ENCODE assay signal across 15 cellular contexts in genomic region chr22:21038405-21038804, GRCh38. TPM values are rescaled to one million over a fixed set of nuclear protein-coding genes. Genes with fewer than 3 reads are reported as not detected.
DNase-seq lines count a peak whose midpoint lies in the region; ATAC-seq, FAIRE-seq and TF ChIP-seq lines count a peak whose summit lies in the region.
"Had no signal": no experiment of that assay in that cellular context is flagged by ENCODE, and none has a peak within 500 bp of the region (broad histone marks: within the 10 kb centered on the region; RNA-seq: fewer than 3 reads in every experiment).

No MANE protein-coding gene starts in this region.

- ATAC-seq in HepG2 = no peak
- no peak for ATAC-seq in stimulated activated effector memory CD8-positive, alpha-beta T cell treated with anti-CD3 and anti-CD28 coated beads, Interleukin-12 subunit alpha, Interleukin-12 subunit beta, amount 100 ng/mL, for 72 hours

- no peak for TF ChIP-seq EP300 in HepG2 (IDR thresholded peaks at IDR 0.05; ENCODE audit: low read depth in 2 of 2, low read length in 2 of 2)
- no peak for TF ChIP-seq EP300 in HepG2 (CRISPR knock-in tag; IDR thresholded peaks at IDR 0.05; ENCODE audit: borderline replicate concordance)

- no peak overlapping the region for H3K9ac ChIP-seq in liver (ENCODE audit: low read depth in 1 of 2, low read length in 2 of 2)
- H3K9ac ChIP-seq in HepG2 (ENCODE audit: insufficient read depth, low read depth, low read length) = no peak overlapping the region
- H3K9ac ChIP-seq in fibroblast of lung (ENCODE audit: insufficient read depth, low read length) = no peak overlapping the region

- H4K20me1 ChIP-seq in HepG2 (ENCODE audit: insufficient read depth, low read length) (no peaks in the 10 kb centered on the region), fibroblast of lung (ENCODE audit: control insufficient read depth, extremely low read depth, insufficient read depth, low read length) (no peaks in the 10 kb centered on the region)

- peaks cover 27% of the 10 kb centered on the region for H3K4me1 Mint-ChIP-seq in mesothelial cell of epicardium
- H3K4me1 Mint-ChIP-seq in stimulated activated effector memory CD8-positive, alpha-beta T cell treated with anti-CD3 and anti-CD28 coated beads, Interleukin-12 subunit alpha, Interleukin-12 subunit beta, amount 100 ng/mL, for 72 hours = peaks cover 8% of the 10 kb centered on the region

- TF ChIP-seq CTCF in liver (IDR thresholded peaks at IDR 0.05; ENCODE audit: low read depth, low read length, missing input control) (no peak), HepG2 (CRISPR knock-in tag; IDR thresholded peaks at IDR 0.05) (no peak), fibroblast of lung (conservative IDR thresholded peaks at IDR 0.05 in 1 of 2, IDR thresholded peaks at IDR 0.05 in 1 of 2; ENCODE audit: low read depth in 1 of 2, low read length in 2 of 2) (no peak), mesothelial cell of epicardium (IDR thresholded peaks at IDR 0.05; ENCODE audit: unreplicated experiment) (no peak)

- intact Hi-C loops in HepG2 (cut with micrococcal nuclease; ENCODE audit: unreplicated experiment) = no loop called here

- H2AFZ ChIP-seq in HepG2 (ENCODE audit: low read length) (no peak overlapping the region), fibroblast of lung (ENCODE audit: low read length) (no peak overlapping the region)

- H3K27me3 ChIP-seq in liver (ENCODE audit: control insufficient read depth in 4 of 4, insufficient read depth in 4 of 4, low read length in 3 of 4) (no peaks in the 10 kb centered on the region), HepG2 (ENCODE audit: control insufficient read depth in 1 of 2, insufficient read depth in 2 of 2, low read length in 2 of 2) (peaks cover 3 to 19% of the 10 kb centered on the region in 2 experiments), fibroblast of lung (ENCODE audit: control insufficient read depth, insufficient read depth, low read length) (no peaks in the 10 kb centered on the region)
- H3K27me3 ChIP-seq: tibial artery had no signal

- CTCF ChIA-PET in HepG2 (lab: Yijun Ruan, JAX; ENCODE audit: low intra/inter-chr PET ratio, low total read pairs) = no interaction called here

- TF ChIP-seq RAD21 in liver (IDR thresholded peaks at IDR 0.05) (no peak), HepG2 (CRISPR knock-in tag; IDR thresholded peaks at IDR 0.05) (no peak)

- no peaks in the 10 kb centered on the region for H3K36me3 Mint-ChIP-seq in mesothelial cell of epicardium
- no peaks in the 10 kb centered on the region for H3K36me3 Mint-ChIP-seq in stimulated activated effector memory CD8-positive, alpha-beta T cell treated with anti-CD3 and anti-CD28 coated beads, Interleukin-12 subunit alpha, Interleukin-12 subunit beta, amount 100 ng/mL, for 72 hours

- no TSS peak for BruUV-seq in HepG2 (replicated peaks; lab: Mats Ljungman, UMichigan)

- no peaks in the 10 kb centered on the region for H3K9me3 Mint-ChIP-seq in mesothelial cell of epicardium
- no peaks in the 10 kb centered on the region for H3K9me3 Mint-ChIP-seq in stimulated activated effector memory CD8-positive, alpha-beta T cell treated with anti-CD3 and anti-CD28 coated beads, Interleukin-12 subunit alpha, Interleukin-12 subunit beta, amount 100 ng/mL, for 72 hours

- no peaks in the 10 kb centered on the region for H3K27me3 Mint-ChIP-seq in mesothelial cell of epicardium (ENCODE audit: low read depth)

- H3K4me2 ChIP-seq in HepG2 (ENCODE audit: low read depth, low read length) (no peak overlapping the region), fibroblast of lung (ENCODE audit: extremely low read depth, insufficient read depth, low read length) (no peak overlapping the region)

- H3K4me3 Mint-ChIP-seq in mesothelial cell of epicardium = no peak overlapping the region
- no peak overlapping the region for H3K4me3 Mint-ChIP-seq in stimulated activated effector memory CD8-positive, alpha-beta T cell treated with anti-CD3 and anti-CD28 coated beads, Interleukin-12 subunit alpha, Interleukin-12 subunit beta, amount 100 ng/mL, for 72 hours

- H3K79me2 ChIP-seq in HepG2 (ENCODE audit: insufficient read depth, low read length) = no peaks in the 10 kb centered on the region
- H3K79me2 ChIP-seq in fibroblast of lung (ENCODE audit: control insufficient read depth, insufficient read depth, low read length) = no peaks in the 10 kb centered on the region

- no peak for TF ChIP-seq POLR2A in HepG2 (IDR thresholded peaks at IDR 0.05; ENCODE audit: insufficient read depth in 1 of 2, low read depth in 2 of 2, low read length in 2 of 2)

- H3K9me3 ChIP-seq in liver (ENCODE audit: control insufficient read depth in 4 of 4, low read length in 3 of 4) (no peaks in the 10 kb centered on the region), HepG2 (ENCODE audit: low read length) (no peaks in the 10 kb centered on the region), fibroblast of lung (ENCODE audit: control insufficient read depth, insufficient read depth, low read depth, low read length) (no peaks in the 10 kb centered on the region)
- H3K9me3 ChIP-seq: tibial artery had no signal

- DNase-seq in HepG2 (ENCODE audit: low spot score) (no peak), fibroblast of lung (ENCODE audit: low read depth in 2 of 2) (peak; percentile 41 to 53), mesothelial cell of epicardium (ENCODE audit: low spot score in 2 of 2, unreplicated experiment in 2 of 2) (no peak), NCI-H146 (lab: John Stamatoyannopoulos, UW) (no peak), NCI-H1436 treated with DMSO at 0.1 percent for 48 hours (lab: John Stamatoyannopoulos, UW) (no peak), nucleus accumbens (lab: John Stamatoyannopoulos, UW) (no peak)
- DNase-seq in stimulated activated effector memory CD8-positive, alpha-beta T cell treated with anti-CD3 and anti-CD28 coated beads, Interleukin-12 subunit alpha, Interleukin-12 subunit beta, amount 100 ng/mL, for 72 hours (ENCODE audit: low spot score in 2 of 2) = no peak
- DNase-seq: activated naive CD4-positive, alpha-beta T cell treated with anti-CD3 and anti-CD28 coated beads, Interleukin-2, amount 50 U/mL, for 16 hours; cortex of kidney; Karpas-422; NCI-H2081; stimulated activated CD4-positive, alpha-beta T cell treated with anti-CD3 and anti-CD28 coated beads, Interleukin-12 subunit alpha, Interleukin-12 subunit beta, amount 100 ng/mL, for 4 hours; tibial artery had no signal

- FAIRE-seq in HepG2 (lab: Jason Lieb, UNC) = no peak

- H3K4me3 ChIP-seq in liver (ENCODE audit: low read depth in 1 of 3, low read length in 3 of 3) = no peak overlapping the region
- no peak overlapping the region for H3K4me3 ChIP-seq in HepG2 (replicated peaks in 1 of 3; ENCODE audit: insufficient read depth in 1 of 3, low read depth in 2 of 3, low read length in 3 of 3)
- H3K4me3 ChIP-seq in fibroblast of lung (replicated peaks in 1 of 4; ENCODE audit: control extremely low read depth in 1 of 4, insufficient read depth in 1 of 4, low read depth in 3 of 4, low read length in 4 of 4) = no peak overlapping the region
- H3K4me3 ChIP-seq: tibial artery had no signal

- H3K27ac ChIP-seq in liver (ENCODE audit: low read depth in 1 of 2, low read length in 2 of 2) = peak overlapping the region in 1 of 2 donors; percentile 3
- H3K27ac ChIP-seq in HepG2 (ENCODE audit: extremely low read length, insufficient read depth, low read length) = no peak overlapping the region
- H3K27ac ChIP-seq in fibroblast of lung (ENCODE audit: insufficient read depth, low read length) = peak overlapping the region; percentile 72
- H3K27ac ChIP-seq: VCaP had no signal

- H3K4me1 ChIP-seq in liver (ENCODE audit: control insufficient read depth in 4 of 4, insufficient read depth in 4 of 4, low read length in 3 of 4) = no peaks in the 10 kb centered on the region
- H3K4me1 ChIP-seq in HepG2 (ENCODE audit: insufficient read depth, low read length) = no peaks in the 10 kb centered on the region
- peaks cover 17% of the 10 kb centered on the region for H3K4me1 ChIP-seq in fibroblast of lung (ENCODE audit: control insufficient read depth, extremely low read depth, insufficient read depth, low read length)

- peak overlapping the region; percentile 90 for H3K27ac Mint-ChIP-seq in mesothelial cell of epicardium
- no peak overlapping the region for H3K27ac Mint-ChIP-seq in stimulated activated effector memory CD8-positive, alpha-beta T cell treated with anti-CD3 and anti-CD28 coated beads, Interleukin-12 subunit alpha, Interleukin-12 subunit beta, amount 100 ng/mL, for 72 hours

- WGBS in liver = 49% methylated on average over 2 of the region's 2 CpGs
- WGBS in HepG2 (ENCODE audit: low lambda C conversion rate) = 11% methylated on average over 2 of the region's 2 CpGs

- in situ Hi-C loops in HepG2 (cut with HindIII; ENCODE audit: extremely low pct_ligation_motif_present, low pct_unique_long_range_greater_than_20kb) = no loop called here

- POLR2A ChIA-PET in HepG2 (lab: Yijun Ruan, JAX) = no interaction called here

- H3K36me3 ChIP-seq in liver (ENCODE audit: control insufficient read depth in 4 of 4, insufficient read depth in 3 of 4, low read depth in 1 of 4, low read length in 3 of 4) = no peaks in the 10 kb centered on the region
- H3K36me3 ChIP-seq in HepG2 (replicated peaks in 1 of 2; ENCODE audit: control insufficient read depth in 1 of 2, insufficient read depth in 2 of 2, low read length in 2 of 2) = no peaks in the 10 kb centered on the region
- H3K36me3 ChIP-seq in fibroblast of lung (ENCODE audit: control insufficient read depth, insufficient read depth, low read length) = no peaks in the 10 kb centered on the region
- H3K36me3 ChIP-seq: tibial artery had no signal

RNA-seq across cellular contexts. Expression of gene SLC7A4, which starts 6.0 kb away (rescaled TPM):
- under 1 TPM; 0.23 to 0.42 TPM for total RNA-seq in liver
- polyA plus RNA-seq in liver = under 1 TPM; 0.11 to 0.67 TPM
- not detected in 2 replicates for total RNA-seq in HepG2 (2016; rRNA removed; fragmentation: Illumina TruSeq; extraction: Trizol)
- total RNA-seq in HepG2 (2016; cell fraction: cytosol; rRNA removed; fragmentation: Illumina TruSeq; extraction: Trizol; ENCODE audit: low read depth) = not detected in 2 replicates
- not detected in 2 replicates for total RNA-seq in HepG2 (2016; cell fraction: insoluble cytoplasmic fraction; rRNA removed; fragmentation: Illumina TruSeq; extraction: Trizol)
- total RNA-seq in HepG2 (2016; cell fraction: membrane; rRNA removed; fragmentation: Illumina TruSeq; extraction: Trizol) = not detected in 2 replicates
- not detected in 2 replicates for total RNA-seq in HepG2 (2016; cell fraction: nucleus; rRNA removed; fragmentation: Illumina TruSeq; extraction: Trizol)
- not detected in 2 replicates for polyA plus RNA-seq in HepG2 (2011; rRNA removed)
- polyA plus RNA-seq in HepG2 (2011; cell fraction: cytosol; rRNA removed) = not detected in 2 replicates
- polyA plus RNA-seq in HepG2 (2011; cell fraction: nucleus; rRNA removed) = not detected in 2 replicates
- not detected in 2 replicates for polyA plus RNA-seq in HepG2 (2012)
- not detected in 2 replicates for polyA plus RNA-seq in HepG2 (2016; cell fraction: cytosol; fragmentation: Illumina TruSeq; extraction: Trizol; ENCODE audit: low read depth)
- not detected in 2 replicates for polyA plus RNA-seq in HepG2 (2016; cell fraction: insoluble cytoplasmic fraction; fragmentation: Illumina TruSeq; extraction: Trizol; ENCODE audit: low read depth)
- polyA plus RNA-seq in HepG2 (2016; cell fraction: membrane; fragmentation: Illumina TruSeq; extraction: Trizol; ENCODE audit: low read depth) = not detected in 2 replicates
- not detected in 2 replicates for polyA plus RNA-seq in HepG2 (2016; cell fraction: nucleus; fragmentation: Illumina TruSeq; extraction: Trizol; ENCODE audit: insufficient read depth, low read depth)
- polyA minus RNA-seq in HepG2 (2011; rRNA and poly(A)+ RNA removed; ENCODE audit: low replicate concordance) = not detected in 2 replicates
- not detected in 2 replicates for polyA minus RNA-seq in HepG2 (2011; cell fraction: cytosol; rRNA and poly(A)+ RNA removed)
- polyA minus RNA-seq in HepG2 (2011; cell fraction: nucleus; rRNA and poly(A)+ RNA removed) = not detected in 2 replicates
- 0.26 and 0.83 TPM in 2 replicates for total RNA-seq in fibroblast of lung
- polyA plus RNA-seq in fibroblast of lung = 0.08 and 0.92 TPM in 2 replicates
- polyA plus RNA-seq in fibroblast of lung (2012) = 0.28 and 2.5 TPM in 2 replicates
- 8.4 TPM in 1 of 2 replicates, not detected in the other for polyA minus RNA-seq in fibroblast of lung (ENCODE audit: low replicate concordance)
- 3.2 to 3.7 TPM (median 3.2 TPM) in 3 replicates for total RNA-seq in mesothelial cell of epicardium

RNA-seq across cellular contexts. Expression of gene LRRC74B, which starts 7.3 kb away (rescaled TPM):
- total RNA-seq in liver (not detected), HepG2 (2016; rRNA removed; fragmentation: Illumina TruSeq; extraction: Trizol) (not detected in 2 replicates), fibroblast of lung (under 0.01 TPM in 1 of 2 replicates, not detected in the other), mesothelial cell of epicardium (0.18 TPM in 1 of 3 replicates, not detected in the others)
- polyA plus RNA-seq in liver (not detected), HepG2 (2011; rRNA removed) (not detected in 2 replicates), fibroblast of lung (not detected in 2 replicates)
- not detected in 2 replicates for total RNA-seq in HepG2 (2016; cell fraction: cytosol; rRNA removed; fragmentation: Illumina TruSeq; extraction: Trizol; ENCODE audit: low read depth)
- not detected in 2 replicates for total RNA-seq in HepG2 (2016; cell fraction: insoluble cytoplasmic fraction; rRNA removed; fragmentation: Illumina TruSeq; extraction: Trizol)
- total RNA-seq in HepG2 (2016; cell fraction: membrane; rRNA removed; fragmentation: Illumina TruSeq; extraction: Trizol) = not detected in 2 replicates
- total RNA-seq in HepG2 (2016; cell fraction: nucleus; rRNA removed; fragmentation: Illumina TruSeq; extraction: Trizol) = not detected in 2 replicates
- not detected in 2 replicates for polyA plus RNA-seq in HepG2 (2011; cell fraction: cytosol; rRNA removed)
- polyA plus RNA-seq in HepG2 (2011; cell fraction: nucleus; rRNA removed) = not detected in 2 replicates
- polyA plus RNA-seq in HepG2 (2012) = not detected in 2 replicates
- not detected in 2 replicates for polyA plus RNA-seq in HepG2 (2016; cell fraction: cytosol; fragmentation: Illumina TruSeq; extraction: Trizol; ENCODE audit: low read depth)
- polyA plus RNA-seq in HepG2 (2016; cell fraction: insoluble cytoplasmic fraction; fragmentation: Illumina TruSeq; extraction: Trizol; ENCODE audit: low read depth) = not detected in 2 replicates
- polyA plus RNA-seq in HepG2 (2016; cell fraction: membrane; fragmentation: Illumina TruSeq; extraction: Trizol; ENCODE audit: low read depth) = not detected in 2 replicates
- polyA plus RNA-seq in HepG2 (2016; cell fraction: nucleus; fragmentation: Illumina TruSeq; extraction: Trizol; ENCODE audit: insufficient read depth, low read depth) = not detected in 2 replicates
- polyA minus RNA-seq in HepG2 (2011; rRNA and poly(A)+ RNA removed; ENCODE audit: low replicate concordance) = not detected in 2 replicates
- polyA minus RNA-seq in HepG2 (2011; cell fraction: cytosol; rRNA and poly(A)+ RNA removed) = not detected in 2 replicates
- not detected in 2 replicates for polyA minus RNA-seq in HepG2 (2011; cell fraction: nucleus; rRNA and poly(A)+ RNA removed)
- not detected in 2 replicates for polyA plus RNA-seq in fibroblast of lung (2012)
- not detected in 2 replicates for polyA minus RNA-seq in fibroblast of lung (ENCODE audit: low replicate concordance)

RNA-seq across cellular contexts. Expression of gene P2RX6, which starts 23.4 kb away (rescaled TPM):
- total RNA-seq in liver (under 1 TPM; 0.05 to 0.59 TPM), HepG2 (2016; rRNA removed; fragmentation: Illumina TruSeq; extraction: Trizol) (0.04 TPM in 1 of 2 replicates, not detected in the other), fibroblast of lung (4.6 and 17.8 TPM in 2 replicates), mesothelial cell of epicardium (0.72 to 1.1 TPM (median 0.88 TPM) in 3 replicates)
- polyA plus RNA-seq in liver (under 1 TPM; 0.18 to 0.48 TPM), HepG2 (2011; rRNA removed) (0.12 and 0.20 TPM in 2 replicates), fibroblast of lung (0.84 and 3.6 TPM in 2 replicates)
- not detected in 2 replicates for total RNA-seq in HepG2 (2016; cell fraction: cytosol; rRNA removed; fragmentation: Illumina TruSeq; extraction: Trizol; ENCODE audit: low read depth)
- not detected in 2 replicates for total RNA-seq in HepG2 (2016; cell fraction: insoluble cytoplasmic fraction; rRNA removed; fragmentation: Illumina TruSeq; extraction: Trizol)
- not detected in 2 replicates for total RNA-seq in HepG2 (2016; cell fraction: membrane; rRNA removed; fragmentation: Illumina TruSeq; extraction: Trizol)
- not detected in 2 replicates for total RNA-seq in HepG2 (2016; cell fraction: nucleus; rRNA removed; fragmentation: Illumina TruSeq; extraction: Trizol)
- 0.06 and 0.19 TPM in 2 replicates for polyA plus RNA-seq in HepG2 (2011; cell fraction: cytosol; rRNA removed)
- polyA plus RNA-seq in HepG2 (2011; cell fraction: nucleus; rRNA removed) = 0.66 and 1.2 TPM in 2 replicates
- polyA plus RNA-seq in HepG2 (2012) = 0.07 and 0.25 TPM in 2 replicates
- not detected in 2 replicates for polyA plus RNA-seq in HepG2 (2016; cell fraction: cytosol; fragmentation: Illumina TruSeq; extraction: Trizol; ENCODE audit: low read depth)
- polyA plus RNA-seq in HepG2 (2016; cell fraction: insoluble cytoplasmic fraction; fragmentation: Illumina TruSeq; extraction: Trizol; ENCODE audit: low read depth) = not detected in 2 replicates
- not detected in 2 replicates for polyA plus RNA-seq in HepG2 (2016; cell fraction: membrane; fragmentation: Illumina TruSeq; extraction: Trizol; ENCODE audit: low read depth)
- polyA plus RNA-seq in HepG2 (2016; cell fraction: nucleus; fragmentation: Illumina TruSeq; extraction: Trizol; ENCODE audit: insufficient read depth, low read depth) = not detected in 2 replicates
- polyA minus RNA-seq in HepG2 (2011; rRNA and poly(A)+ RNA removed; ENCODE audit: low replicate concordance) = 0.46 and 5.4 TPM in 2 replicates
- not detected in 2 replicates for polyA minus RNA-seq in HepG2 (2011; cell fraction: cytosol; rRNA and poly(A)+ RNA removed)
- polyA minus RNA-seq in HepG2 (2011; cell fraction: nucleus; rRNA and poly(A)+ RNA removed) = 0.50 TPM in 1 of 2 replicates, not detected in the other
- polyA plus RNA-seq in fibroblast of lung (2012) = 1.9 and 6.0 TPM in 2 replicates
- polyA minus RNA-seq in fibroblast of lung (ENCODE audit: low replicate concordance) = 4.1 and 8.2 TPM in 2 replicates

RNA-seq across cellular contexts. Expression of gene THAP7, which starts 36.5 kb away (rescaled TPM):
- total RNA-seq in liver = 10 to 100 TPM; 10.4 to 18.3 TPM
- polyA plus RNA-seq in liver = 10 to 100 TPM; 20.6 to 21.9 TPM
- 20.4 and 25.5 TPM in 2 replicates for total RNA-seq in HepG2 (2016; rRNA removed; fragmentation: Illumina TruSeq; extraction: Trizol)
- 10.9 and 13.4 TPM in 2 replicates for total RNA-seq in HepG2 (2016; cell fraction: cytosol; rRNA removed; fragmentation: Illumina TruSeq; extraction: Trizol; ENCODE audit: low read depth)
- total RNA-seq in HepG2 (2016; cell fraction: insoluble cytoplasmic fraction; rRNA removed; fragmentation: Illumina TruSeq; extraction: Trizol) = 22.1 and 23.8 TPM in 2 replicates
- total RNA-seq in HepG2 (2016; cell fraction: membrane; rRNA removed; fragmentation: Illumina TruSeq; extraction: Trizol) = 19.2 and 23.3 TPM in 2 replicates
- total RNA-seq in HepG2 (2016; cell fraction: nucleus; rRNA removed; fragmentation: Illumina TruSeq; extraction: Trizol) = 18.4 and 19.1 TPM in 2 replicates
- 13.0 and 16.4 TPM in 2 replicates for polyA plus RNA-seq in HepG2 (2011; rRNA removed)
- polyA plus RNA-seq in HepG2 (2011; cell fraction: cytosol; rRNA removed) = 11.4 and 17.5 TPM in 2 replicates
- polyA plus RNA-seq in HepG2 (2011; cell fraction: nucleus; rRNA removed) = 53.1 and 55.7 TPM in 2 replicates
- polyA plus RNA-seq in HepG2 (2012) = 7.6 and 9.2 TPM in 2 replicates
- polyA plus RNA-seq in HepG2 (2016; cell fraction: cytosol; fragmentation: Illumina TruSeq; extraction: Trizol; ENCODE audit: low read depth) = 11.6 and 14.4 TPM in 2 replicates
- polyA plus RNA-seq in HepG2 (2016; cell fraction: insoluble cytoplasmic fraction; fragmentation: Illumina TruSeq; extraction: Trizol; ENCODE audit: low read depth) = 22.2 and 26.6 TPM in 2 replicates
- 17.6 and 24.0 TPM in 2 replicates for polyA plus RNA-seq in HepG2 (2016; cell fraction: membrane; fragmentation: Illumina TruSeq; extraction: Trizol; ENCODE audit: low read depth)
- 42.7 and 46.0 TPM in 2 replicates for polyA plus RNA-seq in HepG2 (2016; cell fraction: nucleus; fragmentation: Illumina TruSeq; extraction: Trizol; ENCODE audit: insufficient read depth, low read depth)
- polyA minus RNA-seq in HepG2 (2011; rRNA and poly(A)+ RNA removed; ENCODE audit: low replicate concordance) = 19.9 and 30.3 TPM in 2 replicates
- polyA minus RNA-seq in HepG2 (2011; cell fraction: cytosol; rRNA and poly(A)+ RNA removed) = 6.9 and 7.9 TPM in 2 replicates
- polyA minus RNA-seq in HepG2 (2011; cell fraction: nucleus; rRNA and poly(A)+ RNA removed) = 34.2 and 38.9 TPM in 2 replicates
- total RNA-seq in fibroblast of lung = 25.9 and 26.3 TPM in 2 replicates
- polyA plus RNA-seq in fibroblast of lung = 15.7 and 15.8 TPM in 2 replicates
- polyA plus RNA-seq in fibroblast of lung (2012) = 19.7 and 22.0 TPM in 2 replicates
- polyA minus RNA-seq in fibroblast of lung (ENCODE audit: low replicate concordance) = 9.0 and 9.9 TPM in 2 replicates
- total RNA-seq in mesothelial cell of epicardium = 19.7 to 22.8 TPM (median 22.0 TPM) in 3 replicates

RNA-seq across cellular contexts. Expression of gene LZTR1, which starts 56.3 kb away (rescaled TPM):
- total RNA-seq in liver (10 to 100 TPM; 11.1 to 32.5 TPM), HepG2 (2016; rRNA removed; fragmentation: Illumina TruSeq; extraction: Trizol) (12.0 and 22.4 TPM in 2 replicates), fibroblast of lung (51.9 and 75.8 TPM in 2 replicates), mesothelial cell of epicardium (92.3 to 101 TPM (median 97.3 TPM) in 3 replicates)
- polyA plus RNA-seq in liver (10 to 100 TPM in 1 of 2 donors, 1 to 10 TPM in 1; 7.9 to 15.3 TPM), HepG2 (2011; rRNA removed) (21.8 and 36.0 TPM in 2 replicates), fibroblast of lung (25.1 and 27.4 TPM in 2 replicates)
- total RNA-seq in HepG2 (2016; cell fraction: cytosol; rRNA removed; fragmentation: Illumina TruSeq; extraction: Trizol; ENCODE audit: low read depth) = 6.7 and 7.2 TPM in 2 replicates
- 11.0 and 24.0 TPM in 2 replicates for total RNA-seq in HepG2 (2016; cell fraction: insoluble cytoplasmic fraction; rRNA removed; fragmentation: Illumina TruSeq; extraction: Trizol)
- 7.2 and 7.5 TPM in 2 replicates for total RNA-seq in HepG2 (2016; cell fraction: membrane; rRNA removed; fragmentation: Illumina TruSeq; extraction: Trizol)
- total RNA-seq in HepG2 (2016; cell fraction: nucleus; rRNA removed; fragmentation: Illumina TruSeq; extraction: Trizol) = 24.0 and 31.5 TPM in 2 replicates
- polyA plus RNA-seq in HepG2 (2011; cell fraction: cytosol; rRNA removed) = 7.8 and 11.5 TPM in 2 replicates
- polyA plus RNA-seq in HepG2 (2011; cell fraction: nucleus; rRNA removed) = 218 and 255 TPM in 2 replicates
- polyA plus RNA-seq in HepG2 (2012) = 16.0 and 20.8 TPM in 2 replicates
- polyA plus RNA-seq in HepG2 (2016; cell fraction: cytosol; fragmentation: Illumina TruSeq; extraction: Trizol; ENCODE audit: low read depth) = 1.7 and 1.9 TPM in 2 replicates
- 10.7 and 13.3 TPM in 2 replicates for polyA plus RNA-seq in HepG2 (2016; cell fraction: insoluble cytoplasmic fraction; fragmentation: Illumina TruSeq; extraction: Trizol; ENCODE audit: low read depth)
- 3.5 and 4.4 TPM in 2 replicates for polyA plus RNA-seq in HepG2 (2016; cell fraction: membrane; fragmentation: Illumina TruSeq; extraction: Trizol; ENCODE audit: low read depth)
- 85.8 and 92.2 TPM in 2 replicates for polyA plus RNA-seq in HepG2 (2016; cell fraction: nucleus; fragmentation: Illumina TruSeq; extraction: Trizol; ENCODE audit: insufficient read depth, low read depth)
- polyA minus RNA-seq in HepG2 (2011; rRNA and poly(A)+ RNA removed; ENCODE audit: low replicate concordance) = 28.9 and 51.0 TPM in 2 replicates
- 12.1 and 13.7 TPM in 2 replicates for polyA minus RNA-seq in HepG2 (2011; cell fraction: cytosol; rRNA and poly(A)+ RNA removed)
- 71.7 and 79.9 TPM in 2 replicates for polyA minus RNA-seq in HepG2 (2011; cell fraction: nucleus; rRNA and poly(A)+ RNA removed)
- polyA plus RNA-seq in fibroblast of lung (2012) = 30.9 and 31.8 TPM in 2 replicates
- polyA minus RNA-seq in fibroblast of lung (ENCODE audit: low replicate concordance) = 129 and 153 TPM in 2 replicates

Comparison
In these comparisons a context has a peak if more than half of its experiments do, and no peak if none do; other contexts are left out.
1. DNase-seq: peak in fibroblast of lung (2 of 2); none in HepG2 (single experiment), mesothelial cell of epicardium (0 of 2), NCI-H146 (single experiment), NCI-H1436 treated with DMSO at 0.1 percent for 48 hours (single experiment), stimulated activated effector memory CD8-positive, alpha-beta T cell treated with anti-CD3 and anti-CD28 coated beads, Interleukin-12 subunit alpha, Interleukin-12 subunit beta, amount 100 ng/mL, for 72 hours (0 of 2) and nucleus accumbens (0 of 56).